Comparison of ENCODE assay signal across 1 cellular context in genomic region chr3:193897791-193898190, GRCh38.
TF ChIP-seq lines count a peak whose summit lies in the region.

No MANE protein-coding gene starts in this region.

TF ChIP-seq in GM23338, 12 proteins besides CTCF, POLR2A, EP300 and RAD21 (continued from another document):
- TF ChIP-seq, protein P1, sequence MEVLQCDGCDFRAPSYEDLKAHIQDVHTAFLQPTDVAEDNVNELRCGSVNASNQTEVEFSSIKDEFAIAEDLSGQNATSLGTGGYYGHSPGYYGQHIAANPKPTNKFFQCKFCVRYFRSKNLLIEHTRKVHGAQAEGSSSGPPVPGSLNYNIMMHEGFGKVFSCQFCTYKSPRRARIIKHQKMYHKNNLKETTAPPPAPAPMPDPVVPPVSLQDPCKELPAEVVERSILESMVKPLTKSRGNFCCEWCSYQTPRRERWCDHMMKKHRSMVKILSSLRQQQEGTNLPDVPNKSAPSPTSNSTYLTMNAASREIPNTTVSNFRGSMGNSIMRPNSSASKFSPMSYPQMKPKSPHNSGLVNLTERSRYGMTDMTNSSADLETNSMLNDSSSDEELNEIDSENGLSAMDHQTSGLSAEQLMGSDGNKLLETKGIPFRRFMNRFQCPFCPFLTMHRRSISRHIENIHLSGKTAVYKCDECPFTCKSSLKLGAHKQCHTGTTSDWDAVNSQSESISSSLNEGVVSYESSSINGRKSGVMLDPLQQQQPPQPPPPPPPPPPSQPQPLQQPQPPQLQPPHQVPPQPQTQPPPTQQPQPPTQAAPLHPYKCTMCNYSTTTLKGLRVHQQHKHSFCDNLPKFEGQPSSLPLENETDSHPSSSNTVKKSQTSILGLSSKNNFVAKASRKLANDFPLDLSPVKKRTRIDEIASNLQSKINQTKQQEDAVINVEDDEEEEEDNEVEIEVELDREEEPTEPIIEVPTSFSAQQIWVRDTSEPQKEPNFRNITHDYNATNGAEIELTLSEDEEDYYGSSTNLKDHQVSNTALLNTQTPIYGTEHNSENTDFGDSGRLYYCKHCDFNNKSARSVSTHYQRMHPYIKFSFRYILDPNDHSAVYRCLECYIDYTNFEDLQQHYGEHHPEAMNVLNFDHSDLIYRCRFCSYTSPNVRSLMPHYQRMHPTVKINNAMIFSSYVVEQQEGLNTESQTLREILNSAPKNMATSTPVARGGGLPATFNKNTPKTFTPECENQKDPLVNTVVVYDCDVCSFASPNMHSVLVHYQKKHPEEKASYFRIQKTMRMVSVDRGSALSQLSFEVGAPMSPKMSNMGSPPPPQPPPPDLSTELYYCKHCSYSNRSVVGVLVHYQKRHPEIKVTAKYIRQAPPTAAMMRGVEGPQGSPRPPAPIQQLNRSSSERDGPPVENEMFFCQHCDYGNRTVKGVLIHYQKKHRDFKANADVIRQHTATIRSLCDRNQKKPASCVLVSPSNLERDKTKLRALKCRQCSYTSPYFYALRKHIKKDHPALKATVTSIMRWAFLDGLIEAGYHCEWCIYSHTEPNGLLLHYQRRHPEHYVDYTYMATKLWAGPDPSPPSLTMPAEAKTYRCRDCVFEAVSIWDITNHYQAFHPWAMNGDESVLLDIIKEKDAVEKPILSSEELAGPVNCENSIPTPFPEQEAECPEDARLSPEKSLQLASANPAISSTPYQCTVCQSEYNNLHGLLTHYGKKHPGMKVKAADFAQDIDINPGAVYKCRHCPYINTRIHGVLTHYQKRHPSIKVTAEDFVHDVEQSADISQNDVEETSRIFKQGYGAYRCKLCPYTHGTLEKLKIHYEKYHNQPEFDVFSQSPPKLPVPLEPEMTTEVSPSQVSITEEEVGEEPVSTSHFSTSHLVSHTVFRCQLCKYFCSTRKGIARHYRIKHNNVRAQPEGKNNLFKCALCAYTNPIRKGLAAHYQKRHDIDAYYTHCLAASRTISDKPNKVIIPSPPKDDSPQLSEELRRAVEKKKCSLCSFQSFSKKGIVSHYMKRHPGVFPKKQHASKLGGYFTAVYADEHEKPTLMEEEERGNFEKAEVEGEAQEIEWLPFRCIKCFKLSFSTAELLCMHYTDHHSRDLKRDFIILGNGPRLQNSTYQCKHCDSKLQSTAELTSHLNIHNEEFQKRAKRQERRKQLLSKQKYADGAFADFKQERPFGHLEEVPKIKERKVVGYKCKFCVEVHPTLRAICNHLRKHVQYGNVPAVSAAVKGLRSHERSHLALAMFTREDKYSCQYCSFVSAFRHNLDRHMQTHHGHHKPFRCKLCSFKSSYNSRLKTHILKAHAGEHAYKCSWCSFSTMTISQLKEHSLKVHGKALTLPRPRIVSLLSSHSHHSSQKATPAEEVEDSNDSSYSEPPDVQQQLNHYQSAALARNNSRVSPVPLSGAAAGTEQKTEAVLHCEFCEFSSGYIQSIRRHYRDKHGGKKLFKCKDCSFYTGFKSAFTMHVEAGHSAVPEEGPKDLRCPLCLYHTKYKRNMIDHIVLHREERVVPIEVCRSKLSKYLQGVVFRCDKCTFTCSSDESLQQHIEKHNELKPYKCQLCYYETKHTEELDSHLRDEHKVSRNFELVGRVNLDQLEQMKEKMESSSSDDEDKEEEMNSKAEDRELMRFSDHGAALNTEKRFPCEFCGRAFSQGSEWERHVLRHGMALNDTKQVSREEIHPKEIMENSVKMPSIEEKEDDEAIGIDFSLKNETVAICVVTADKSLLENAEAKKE (CRISPR knock-in tag; IDR thresholded peaks at IDR 0.05) = no peak
- TF ChIP-seq, protein P2, sequence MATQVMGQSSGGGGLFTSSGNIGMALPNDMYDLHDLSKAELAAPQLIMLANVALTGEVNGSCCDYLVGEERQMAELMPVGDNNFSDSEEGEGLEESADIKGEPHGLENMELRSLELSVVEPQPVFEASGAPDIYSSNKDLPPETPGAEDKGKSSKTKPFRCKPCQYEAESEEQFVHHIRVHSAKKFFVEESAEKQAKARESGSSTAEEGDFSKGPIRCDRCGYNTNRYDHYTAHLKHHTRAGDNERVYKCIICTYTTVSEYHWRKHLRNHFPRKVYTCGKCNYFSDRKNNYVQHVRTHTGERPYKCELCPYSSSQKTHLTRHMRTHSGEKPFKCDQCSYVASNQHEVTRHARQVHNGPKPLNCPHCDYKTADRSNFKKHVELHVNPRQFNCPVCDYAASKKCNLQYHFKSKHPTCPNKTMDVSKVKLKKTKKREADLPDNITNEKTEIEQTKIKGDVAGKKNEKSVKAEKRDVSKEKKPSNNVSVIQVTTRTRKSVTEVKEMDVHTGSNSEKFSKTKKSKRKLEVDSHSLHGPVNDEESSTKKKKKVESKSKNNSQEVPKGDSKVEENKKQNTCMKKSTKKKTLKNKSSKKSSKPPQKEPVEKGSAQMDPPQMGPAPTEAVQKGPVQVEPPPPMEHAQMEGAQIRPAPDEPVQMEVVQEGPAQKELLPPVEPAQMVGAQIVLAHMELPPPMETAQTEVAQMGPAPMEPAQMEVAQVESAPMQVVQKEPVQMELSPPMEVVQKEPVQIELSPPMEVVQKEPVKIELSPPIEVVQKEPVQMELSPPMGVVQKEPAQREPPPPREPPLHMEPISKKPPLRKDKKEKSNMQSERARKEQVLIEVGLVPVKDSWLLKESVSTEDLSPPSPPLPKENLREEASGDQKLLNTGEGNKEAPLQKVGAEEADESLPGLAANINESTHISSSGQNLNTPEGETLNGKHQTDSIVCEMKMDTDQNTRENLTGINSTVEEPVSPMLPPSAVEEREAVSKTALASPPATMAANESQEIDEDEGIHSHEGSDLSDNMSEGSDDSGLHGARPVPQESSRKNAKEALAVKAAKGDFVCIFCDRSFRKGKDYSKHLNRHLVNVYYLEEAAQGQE (IDR thresholded peaks at IDR 0.05; ENCODE audit: unreplicated experiment) = no peak
- TF ChIP-seq, protein P3, sequence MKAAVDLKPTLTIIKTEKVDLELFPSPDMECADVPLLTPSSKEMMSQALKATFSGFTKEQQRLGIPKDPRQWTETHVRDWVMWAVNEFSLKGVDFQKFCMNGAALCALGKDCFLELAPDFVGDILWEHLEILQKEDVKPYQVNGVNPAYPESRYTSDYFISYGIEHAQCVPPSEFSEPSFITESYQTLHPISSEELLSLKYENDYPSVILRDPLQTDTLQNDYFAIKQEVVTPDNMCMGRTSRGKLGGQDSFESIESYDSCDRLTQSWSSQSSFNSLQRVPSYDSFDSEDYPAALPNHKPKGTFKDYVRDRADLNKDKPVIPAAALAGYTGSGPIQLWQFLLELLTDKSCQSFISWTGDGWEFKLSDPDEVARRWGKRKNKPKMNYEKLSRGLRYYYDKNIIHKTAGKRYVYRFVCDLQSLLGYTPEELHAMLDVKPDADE (IDR thresholded peaks at IDR 0.05) = no peak
- TF ChIP-seq CREB1 (CRISPR knock-in tag; IDR thresholded peaks at IDR 0.05; ENCODE audit: low read depth) = no peak
- no peak for TF ChIP-seq STAT1 (IDR thresholded peaks at IDR 0.05; ENCODE audit: unreplicated experiment)
- TF ChIP-seq NANOG (IDR thresholded peaks at IDR 0.05; ENCODE audit: borderline replicate concordance) = no peak
- TF ChIP-seq ZNF331 (CRISPR knock-in tag; IDR thresholded peaks at IDR 0.05; ENCODE audit: low read depth) = no peak
TF ChIP-seq in GM23338: peak in this region for 0.
